In genomic region chr2:96951125-96951654, GRCh38 we compare ENCODE assay signal across 9 cellular contexts. TPM values are rescaled to one million over a fixed set of nuclear protein-coding genes. Genes with fewer than 3 reads are reported as not detected.
DNase-seq lines count a peak whose midpoint lies in the region; ATAC-seq and TF ChIP-seq lines count a peak whose summit lies in the region.
"Had no signal": no experiment of that assay in that cellular context is flagged by ENCODE, and none has a peak within 500 bp of the region (broad histone marks: within the 10 kb centered on the region; RNA-seq: fewer than 3 reads in every experiment).

No MANE protein-coding gene starts in this region.

- no peak overlapping the region for H3K27ac ChIP-seq in left lung

- H3K4me1 ChIP-seq in left lung: peaks cover 0 to 23% of the 10 kb centered on the region in 2 donors

- H3K4me3 ChIP-seq in choroid plexus epithelial cell (ENCODE audit: low read depth, low read length): no peak overlapping the region
- no peak overlapping the region for H3K4me3 ChIP-seq in left lung

- peak; percentile 91 for TF ChIP-seq CTCF in HFFc6 (IDR thresholded peaks at IDR 0.05)
- TF ChIP-seq CTCF in choroid plexus epithelial cell (conservative IDR thresholded peaks at IDR 0.05; ENCODE audit: low read depth, low read length): peak; percentile 95
- peak; percentile 79 to 86 for TF ChIP-seq CTCF in left lung (IDR thresholded peaks at IDR 0.05)

- H3K9me3 Mint-ChIP-seq in HFFc6: no peaks in the 10 kb centered on the region
- no peaks in the 10 kb centered on the region for H3K9me3 Mint-ChIP-seq in activated CD4-positive, alpha-beta T cell treated with anti-CD3 and anti-CD28 coated beads, Interleukin-2, amount 10 ng/mL, durations not matched to agents 24 days and 14 days
- H3K9me3 Mint-ChIP-seq: IgD-negative memory B cell had no signal

- peaks cover 23% of the 10 kb centered on the region for H3K27me3 Mint-ChIP-seq in HFFc6 (ENCODE audit: insufficient read depth)
- no peaks in the 10 kb centered on the region for H3K27me3 Mint-ChIP-seq in activated CD4-positive, alpha-beta T cell treated with anti-CD3 and anti-CD28 coated beads, Interleukin-2, amount 10 ng/mL, durations not matched to agents 24 days and 14 days

- intact Hi-C loops in activated CD4-positive, alpha-beta T cell treated with anti-CD3 and anti-CD28 coated beads, Interleukin-2, amount 10 ng/mL, durations not matched to agents 24 days and 14 days (cut with micrococcal nuclease): loop anchor here (1.0 to 5.0 kb wide), 2 partner anchors 39 to 93 kb away; partner anchors contain the start of gene ANKRD39
- intact Hi-C loops in left lung (cut with DNase I): loop anchor here in 1 of 2 donors (5.0 kb wide), 1 partner anchor 89 kb away; no protein-coding TSS in a partner anchor

- peaks cover 10% of the 10 kb centered on the region for H3K4me1 Mint-ChIP-seq in HFFc6 (ENCODE audit: low read depth)
- peaks cover 26% of the 10 kb centered on the region for H3K4me1 Mint-ChIP-seq in activated CD4-positive, alpha-beta T cell treated with anti-CD3 and anti-CD28 coated beads, Interleukin-2, amount 10 ng/mL, durations not matched to agents 24 days and 14 days

- no peak overlapping the region for H3K4me3 Mint-ChIP-seq in HFFc6
- no peak overlapping the region for H3K4me3 Mint-ChIP-seq in activated CD4-positive, alpha-beta T cell treated with anti-CD3 and anti-CD28 coated beads, Interleukin-2, amount 10 ng/mL, durations not matched to agents 24 days and 14 days

- H3K9me3 ChIP-seq in left lung: no peaks in the 10 kb centered on the region

- H3K27ac Mint-ChIP-seq in HFFc6: no peak overlapping the region
- H3K27ac Mint-ChIP-seq in activated CD4-positive, alpha-beta T cell treated with anti-CD3 and anti-CD28 coated beads, Interleukin-2, amount 10 ng/mL, durations not matched to agents 24 days and 14 days: peak overlapping the region; percentile 13

- H3K27me3 ChIP-seq in left lung: peaks cover 0 to 24% of the 10 kb centered on the region in 2 donors

- no peaks in the 10 kb centered on the region for H3K36me3 ChIP-seq in left lung

- H3K36me3 Mint-ChIP-seq in HFFc6 (ENCODE audit: low read depth): no peaks in the 10 kb centered on the region
- H3K36me3 Mint-ChIP-seq in activated CD4-positive, alpha-beta T cell treated with anti-CD3 and anti-CD28 coated beads, Interleukin-2, amount 10 ng/mL, durations not matched to agents 24 days and 14 days (ENCODE audit: low read depth): no peaks in the 10 kb centered on the region
- H3K36me3 Mint-ChIP-seq: IgD-negative memory B cell had no signal

- ATAC-seq in left lung: peak; percentile 97

- DNase-seq in COLO668 (lab: John Stamatoyannopoulos, UW; ENCODE audit: unreplicated experiment) (peak; percentile 84), HFFc6 (no peak), NCI-H446 (lab: John Stamatoyannopoulos, UW) (peak; percentile 58 to 65), choroid plexus epithelial cell (ENCODE audit: low read depth) (peak; percentile 70), left lung (peak; percentile 79 to 91), OCI-M2 (lab: John Stamatoyannopoulos, UW; ENCODE audit: unreplicated experiment) (no peak)
- peak; percentile 94 for DNase-seq in activated CD4-positive, alpha-beta T cell treated with anti-CD3 and anti-CD28 coated beads, Interleukin-2, amount 10 ng/mL, durations not matched to agents 24 days and 14 days
- DNase-seq in stimulated activated CD4-positive, alpha-beta T cell treated with anti-CD3 and anti-CD28 coated beads, Interleukin-4, amount 100 ng/mL, for 48 hours (ENCODE audit: low read depth in 2 of 2): peak; percentile 60 to 65

RNA-seq across cellular contexts. Expression of gene FAM178B, which starts 35.2 kb away (rescaled TPM):
- not detected for total RNA-seq in HFFc6 (2021; fragmentation: NEBNext Ultra II Directional; extraction: Animal tissue kit (Norgen Biotek cat#: 25700))
- total RNA-seq in activated CD4-positive, alpha-beta T cell treated with anti-CD3 and anti-CD28 coated beads, Interleukin-2, amount 10 ng/mL, durations not matched to agents 24 days and 14 days: not detected in 2 replicates
- total RNA-seq in left lung: under 1 TPM; 0.39 to 0.61 TPM

Comparison
In these comparisons a context has a peak if more than half of its experiments do, and no peak if none do; other contexts are left out.
1. DNase-seq: peak in COLO668 (single experiment), NCI-H446 (2 of 2), activated CD4-positive, alpha-beta T cell treated with anti-CD3 and anti-CD28 coated beads, Interleukin-2, amount 10 ng/mL, durations not matched to agents 24 days and 14 days (single experiment), choroid plexus epithelial cell (single experiment), left lung (2 of 2) and stimulated activated CD4-positive, alpha-beta T cell treated with anti-CD3 and anti-CD28 coated beads, Interleukin-4, amount 100 ng/mL, for 48 hours (2 of 2); none in HFFc6 (single experiment) and OCI-M2 (single experiment).
2. Peak in every context shown above with its lines, with median percentiles within 50 percentile points of each other: CTCF ChIP-seq.